In the genomic region with DNA sequence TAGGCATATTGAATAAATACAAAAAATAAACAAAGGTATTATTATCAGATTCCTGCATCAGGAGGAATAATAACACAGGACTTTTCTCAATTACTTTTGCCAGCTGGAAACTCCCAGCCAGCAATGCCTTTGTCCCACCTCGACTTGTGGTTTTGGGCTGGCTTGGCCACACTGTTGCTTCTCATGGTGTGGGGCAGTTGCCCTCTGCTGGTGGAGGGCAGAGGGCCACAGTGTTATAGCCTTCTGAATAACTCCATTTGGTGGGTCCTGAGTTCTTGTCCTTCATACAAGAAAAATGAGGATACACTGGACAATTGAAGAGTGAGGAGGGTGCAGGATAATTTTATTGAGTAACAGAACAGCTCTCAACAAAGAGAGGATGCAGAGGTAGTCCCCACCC, we compare ENCODE assay signal across 22 cellular contexts.
A peak's percentile ranks its signal among the peaks of the same experiment; 100 is the strongest.
DNase-seq lines count a peak whose midpoint lies in the region; ATAC-seq and TF ChIP-seq lines count a peak whose summit lies in the region.
"Had no signal": no experiment of that assay in that cellular context is flagged by ENCODE, and none has a peak within 500 bp of the region (broad histone marks: within the 10 kb centered on the region; RNA-seq: fewer than 3 reads in every experiment).

No MANE protein-coding gene starts in this region.

- H3K4me1 ChIP-seq in Karpas-422 (ENCODE audit: low read length): no peaks in the 10 kb centered on the region
- no peaks in the 10 kb centered on the region for H3K4me1 ChIP-seq in adrenal gland (replicated peaks in 1 of 2)
- H3K4me1 ChIP-seq in upper lobe of right lung: no peaks in the 10 kb centered on the region
- H3K4me1 ChIP-seq: parathyroid adenoma, uterus had no signal

- H3K27ac ChIP-seq in Karpas-422 (ENCODE audit: low read length): no peak overlapping the region
- no peak overlapping the region for H3K27ac ChIP-seq in WERI-Rb-1
- H3K27ac ChIP-seq in adrenal gland: no peak overlapping the region
- no peak overlapping the region for H3K27ac ChIP-seq in upper lobe of right lung
- H3K27ac ChIP-seq: epithelial cell of prostate, parathyroid adenoma, uterus had no signal

- 0 out of 3 replicates have a peak, but pooled peaks have one; percentile 10 for TF ChIP-seq CTCF in GM12872 (IDR thresholded peaks at IDR 0.05; ENCODE audit: insufficient read depth, low read depth, low read length)
- peak; percentile 38; the same call in 1 of the 2 replicates for TF ChIP-seq CTCF in WERI-Rb-1 (IDR thresholded peaks at IDR 0.05; ENCODE audit: low read depth, low read length)
- no peak for TF ChIP-seq CTCF in adrenal gland (IDR thresholded peaks at IDR 0.05)
- TF ChIP-seq CTCF in upper lobe of right lung (IDR thresholded peaks at IDR 0.05): no peak

- ATAC-seq in left lobe of liver (peak; percentile 78), HG03045 (IDR thresholded peaks at IDR 0.05; ENCODE audit: unreplicated experiment) (no peak), upper lobe of right lung (no peak)
- no peak for ATAC-seq in activated CD4-positive, alpha-beta T cell treated with anti-CD3 and anti-CD28 coated beads for 36 hours
- ATAC-seq: activated naive CD4-positive, alpha-beta T cell treated with anti-CD3 and anti-CD28 coated beads, Interleukin-2, amount 50 U/mL, for 72 hours; naive thymus-derived CD8-positive, alpha-beta T cell; T-helper 17 cell had no signal

- H3K4me2 ChIP-seq in Karpas-422 (ENCODE audit: low read depth, low read length, poor library complexity, severe bottlenecking): no peak overlapping the region

- H3K79me2 ChIP-seq in Karpas-422 (ENCODE audit: low read length): no peaks in the 10 kb centered on the region
- H3K79me2 ChIP-seq: parathyroid adenoma had no signal

- H3K9ac ChIP-seq in Karpas-422 (ENCODE audit: low read length): no peak overlapping the region
- H3K9ac ChIP-seq: parathyroid adenoma had no signal

- peak; percentile 41 for DNase-seq in Karpas-422
- DNase-seq in WERI-Rb-1: no peak
- no peak for DNase-seq in left lobe of liver (ENCODE audit: low spot score)
- DNase-seq in adrenal gland: no peak
- DNase-seq in activated CD4-positive, alpha-beta T cell treated with anti-CD3 and anti-CD28 coated beads for 36 hours: no peak
- no peak for DNase-seq in upper lobe of right lung
- DNase-seq: activated CD8-positive, alpha-beta memory T cell treated with anti-CD3 and anti-CD28 coated beads for 24 hours; COR-L47; foreskin melanocyte; immature natural killer cell; mesenchymal stem cell; naive thymus-derived CD8-positive, alpha-beta T cell; NCI-H1694; NCI-H345; SIG-M5; T-helper 17 cell; uterus had no signal

- H3K27ac Mint-ChIP-seq in activated CD4-positive, alpha-beta T cell treated with anti-CD3 and anti-CD28 coated beads for 36 hours: no peak overlapping the region
- H3K27ac Mint-ChIP-seq: activated naive CD4-positive, alpha-beta T cell treated with anti-CD3 and anti-CD28 coated beads, Interleukin-2, amount 50 U/mL, for 72 hours; immature natural killer cell; naive thymus-derived CD8-positive, alpha-beta T cell; T-helper 17 cell had no signal

- no peaks in the 10 kb centered on the region for H3K36me3 Mint-ChIP-seq in activated CD4-positive, alpha-beta T cell treated with anti-CD3 and anti-CD28 coated beads for 36 hours (ENCODE audit: low read depth)
- H3K36me3 Mint-ChIP-seq: immature natural killer cell; naive thymus-derived CD8-positive, alpha-beta T cell had no signal

- peaks cover 37% of the 10 kb centered on the region for H3K9me3 ChIP-seq in Karpas-422 (ENCODE audit: low read length)
- H3K9me3 ChIP-seq in WERI-Rb-1 (ENCODE audit: severe bottlenecking): peaks cover 13% of the 10 kb centered on the region
- H3K9me3 ChIP-seq in adrenal gland (replicated peaks in 1 of 3): no peaks in the 10 kb centered on the region
- H3K9me3 ChIP-seq in upper lobe of right lung: no peaks in the 10 kb centered on the region
- H3K9me3 ChIP-seq: uterus had no signal

- H3K9me2 ChIP-seq in Karpas-422 (replicated peaks; ENCODE audit: insufficient read depth, low read length): no peaks in the 10 kb centered on the region

- H3K27me3 ChIP-seq in Karpas-422 (ENCODE audit: low read length) (no peaks in the 10 kb centered on the region), WERI-Rb-1 (ENCODE audit: insufficient read depth, low read depth, severe bottlenecking) (no peaks in the 10 kb centered on the region), adrenal gland (no peaks in the 10 kb centered on the region), upper lobe of right lung (no peaks in the 10 kb centered on the region)
- H3K27me3 ChIP-seq: uterus had no signal

- WGBS in adrenal gland, 4 donors: 60 to 73% (median 64%) methylated on average over 1 of the region's 1 CpG

- H3K4me3 ChIP-seq in Karpas-422 (ENCODE audit: low read length) (no peak overlapping the region), WERI-Rb-1 (ENCODE audit: low read depth, low read length) (no peak overlapping the region), adrenal gland (no peak overlapping the region), upper lobe of right lung (no peak overlapping the region)
- H3K4me3 ChIP-seq: uterus had no signal

- H3K36me3 ChIP-seq in Karpas-422 (ENCODE audit: insufficient read depth, low read length): no peaks in the 10 kb centered on the region
- no peaks in the 10 kb centered on the region for H3K36me3 ChIP-seq in WERI-Rb-1
- H3K36me3 ChIP-seq in adrenal gland (replicated peaks in 1 of 2): no peaks in the 10 kb centered on the region
- no peaks in the 10 kb centered on the region for H3K36me3 ChIP-seq in upper lobe of right lung
- H3K36me3 ChIP-seq: uterus had no signal

- intact Hi-C loops in adrenal gland (cut with DNase I) (no loop called here), upper lobe of right lung (cut with DNase I) (no loop called here)
- intact Hi-C loops in activated CD4-positive, alpha-beta T cell treated with anti-CD3 and anti-CD28 coated beads for 36 hours (cut with DNase I, micrococcal nuclease): no loop called here

- no peaks in the 10 kb centered on the region for H3K4me1 Mint-ChIP-seq in activated CD4-positive, alpha-beta T cell treated with anti-CD3 and anti-CD28 coated beads for 36 hours
- H3K4me1 Mint-ChIP-seq: immature natural killer cell; naive thymus-derived CD8-positive, alpha-beta T cell; T-helper 17 cell had no signal

- peaks cover 23% of the 10 kb centered on the region for H3K9me3 Mint-ChIP-seq in activated CD4-positive, alpha-beta T cell treated with anti-CD3 and anti-CD28 coated beads for 36 hours (ENCODE audit: low read depth)

- CTCF ChIA-PET in activated CD4-positive, alpha-beta T cell treated with anti-CD3 and anti-CD28 coated beads for 36 hours (lab: Charles Lee): interaction anchor here (0.7 kb wide), 1 partner anchor 1202 kb away, joined by 3 read pairs; no protein-coding TSS in a partner anchor

- no peak overlapping the region for H2AFZ ChIP-seq in Karpas-422 (ENCODE audit: low read length)
- H2AFZ ChIP-seq: parathyroid adenoma had no signal

- no peak overlapping the region for H3K4me3 Mint-ChIP-seq in activated CD4-positive, alpha-beta T cell treated with anti-CD3 and anti-CD28 coated beads for 36 hours
- H3K4me3 Mint-ChIP-seq: immature natural killer cell; naive thymus-derived CD8-positive, alpha-beta T cell; T-helper 17 cell had no signal

- POLR2A ChIA-PET in activated CD4-positive, alpha-beta T cell treated with anti-CD3 and anti-CD28 coated beads for 36 hours (lab: Charles Lee): no interaction called here

- no peaks in the 10 kb centered on the region for H4K20me1 ChIP-seq in Karpas-422 (ENCODE audit: insufficient read depth, low read depth, low read length)

- no peaks in the 10 kb centered on the region for H3K27me3 Mint-ChIP-seq in activated CD4-positive, alpha-beta T cell treated with anti-CD3 and anti-CD28 coated beads for 36 hours
- H3K27me3 Mint-ChIP-seq: naive thymus-derived CD8-positive, alpha-beta T cell; T-helper 17 cell had no signal

- no peak for TF ChIP-seq POLR2A in adrenal gland (IDR thresholded peaks at IDR 0.05)

Comparison
In these comparisons a context has a peak if more than half of its experiments do, and no peak if none do; other contexts are left out.
1. CTCF ChIP-seq: peak in GM12872 (single experiment) and WERI-Rb-1 (single experiment); none in adrenal gland (0 of 6) and upper lobe of right lung (single experiment).